Comparison of ENCODE assay signal across 18 cellular contexts in the genomic region with DNA sequence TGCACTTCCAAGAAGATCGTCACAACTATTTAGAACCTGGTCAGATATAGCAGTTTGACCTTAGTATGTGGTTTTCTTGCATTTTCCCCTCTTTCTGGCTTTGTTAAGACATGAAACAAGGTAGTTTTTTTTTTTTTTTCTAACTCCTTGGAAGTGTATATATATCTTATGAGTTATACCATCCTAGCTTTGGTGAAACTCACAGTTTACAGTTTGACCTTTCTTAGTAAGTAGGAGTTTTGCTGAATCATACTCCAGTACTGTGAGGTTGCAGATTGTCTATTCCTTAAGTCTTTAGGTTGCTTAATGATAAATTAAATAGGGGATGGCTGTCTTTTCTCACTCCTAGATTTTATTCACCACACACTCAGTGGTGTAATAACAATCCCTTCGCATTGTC.
DNase-seq lines count a peak whose midpoint lies in the region; ATAC-seq, FAIRE-seq and TF ChIP-seq lines count a peak whose summit lies in the region.
"Had no signal": no experiment of that assay in that cellular context is flagged by ENCODE, and none has a peak within 500 bp of the region (broad histone marks: within the 10 kb centered on the region; RNA-seq: fewer than 3 reads in every experiment).

No MANE protein-coding gene starts in this region.

- H3K4me1 Mint-ChIP-seq in astrocyte (ENCODE audit: low read depth, unreplicated experiment), result peaks cover 8% of the 10 kb centered on the region

- H3K9me3 Mint-ChIP-seq in astrocyte (ENCODE audit: unreplicated experiment), result no peaks in the 10 kb centered on the region
- H3K9me3 Mint-ChIP-seq: type B pancreatic cell had no signal

- FAIRE-seq in astrocyte (lab: Jason Lieb, UNC), result no peak
- FAIRE-seq: A204.1 had no signal

- intact Hi-C loops in Right ventricle myocardium superior (cut with DNase I) (no loop called here), cardiac septum (cut with DNase I) (no loop called here)

- H2AFZ ChIP-seq in astrocyte (ENCODE audit: low read depth, low read length), result no peak overlapping the region
- no peak overlapping the region for H2AFZ ChIP-seq in Karpas-422 (ENCODE audit: low read length)

- H3K4me3 Mint-ChIP-seq in astrocyte (ENCODE audit: unreplicated experiment), result no peak overlapping the region
- H3K4me3 Mint-ChIP-seq: type B pancreatic cell had no signal

- H3K4me1 ChIP-seq in astrocyte (ENCODE audit: insufficient read depth, low read length) (no peaks in the 10 kb centered on the region), Karpas-422 (ENCODE audit: low read length) (no peaks in the 10 kb centered on the region)

- DNase-seq in Right ventricle myocardium superior, result no peak
- no peak for DNase-seq in cardiac septum (ENCODE audit: low spot score)
- peak; percentile 63 for DNase-seq in astrocyte (ENCODE audit: low read depth)
- peak; percentile 34 to 52 for DNase-seq in foreskin fibroblast
- DNase-seq in coronary artery (ENCODE audit: low spot score), result no peak
- DNase-seq in COLO668 (lab: John Stamatoyannopoulos, UW; ENCODE audit: unreplicated experiment), result no peak
- no peak for DNase-seq in Karpas-422
- DNase-seq: activated CD4-positive, alpha-beta T cell treated with anti-CD3 and anti-CD28 coated beads for 48 hours; activated naive CD4-positive, alpha-beta T cell; hypothalamus; MM.1S; mucosa of descending colon; NCI-H1930; NCI-H510A had no signal

- H3K27me3 ChIP-seq in astrocyte (ENCODE audit: insufficient read depth, low read length) (no peaks in the 10 kb centered on the region), Karpas-422 (ENCODE audit: low read length) (no peaks in the 10 kb centered on the region)

- no peaks in the 10 kb centered on the region for H3K36me3 ChIP-seq in astrocyte (ENCODE audit: insufficient read depth, low read length)
- no peaks in the 10 kb centered on the region for H3K36me3 ChIP-seq in Karpas-422 (ENCODE audit: insufficient read depth, low read length)

- H3K9me2 ChIP-seq in Karpas-422 (replicated peaks; ENCODE audit: insufficient read depth, low read length), result no peaks in the 10 kb centered on the region

- H3K36me3 Mint-ChIP-seq in astrocyte (ENCODE audit: low read depth, unreplicated experiment), result no peaks in the 10 kb centered on the region
- H3K36me3 Mint-ChIP-seq: type B pancreatic cell had no signal

- TF ChIP-seq CTCF in astrocyte (IDR thresholded peaks at IDR 0.05; ENCODE audit: insufficient read depth, low read depth, low read length) (no peak), foreskin fibroblast (IDR thresholded peaks at IDR 0.05; ENCODE audit: low read depth, low read length) (no peak), coronary artery (IDR thresholded peaks at IDR 0.05) (no peak)

- H3K4me3 ChIP-seq in astrocyte (ENCODE audit: insufficient read depth, low read depth, low read length) (no peak overlapping the region), foreskin fibroblast (ENCODE audit: low read depth in 1 of 2, low read length in 2 of 2) (no peak overlapping the region), coronary artery (no peak overlapping the region), Karpas-422 (ENCODE audit: low read length) (no peak overlapping the region)
- H3K4me3 ChIP-seq: mucosa of descending colon had no signal

- H3K4me2 ChIP-seq in astrocyte (ENCODE audit: low read length) (no peak overlapping the region), Karpas-422 (ENCODE audit: low read depth, low read length, poor library complexity, severe bottlenecking) (no peak overlapping the region)

- H3K9me3 ChIP-seq in astrocyte (ENCODE audit: insufficient read depth, low read depth, low read length) (no peaks in the 10 kb centered on the region), Karpas-422 (ENCODE audit: low read length) (peaks cover 19% of the 10 kb centered on the region)
- H3K9me3 ChIP-seq: mucosa of descending colon had no signal

- H3K27me3 Mint-ChIP-seq in astrocyte (ENCODE audit: low read depth, unreplicated experiment), result no peaks in the 10 kb centered on the region
- H3K27me3 Mint-ChIP-seq: type B pancreatic cell had no signal

- H3K9ac ChIP-seq in astrocyte (ENCODE audit: low read length) (no peak overlapping the region), Karpas-422 (ENCODE audit: low read length) (no peak overlapping the region)

- H3K27ac ChIP-seq in astrocyte (ENCODE audit: low read depth, low read length) (no peak overlapping the region), coronary artery (no peak overlapping the region), Karpas-422 (ENCODE audit: low read length) (no peak overlapping the region)

- ATAC-seq in Right ventricle myocardium superior (ENCODE audit: poor library complexity), result peak; percentile 27
- ATAC-seq in HG03571 (IDR thresholded peaks at IDR 0.05; ENCODE audit: unreplicated experiment), result no peak
- ATAC-seq: esophagus mucosa, mucosa of descending colon had no signal

- H4K20me1 ChIP-seq in astrocyte (ENCODE audit: insufficient read depth, low read length) (no peaks in the 10 kb centered on the region), Karpas-422 (ENCODE audit: insufficient read depth, low read depth, low read length) (no peaks in the 10 kb centered on the region)

- peak overlapping the region; percentile 41 for H3K27ac Mint-ChIP-seq in astrocyte (ENCODE audit: unreplicated experiment)
- H3K27ac Mint-ChIP-seq: type B pancreatic cell had no signal

- H3K79me2 ChIP-seq in astrocyte (ENCODE audit: insufficient read depth, low read length), result no peaks in the 10 kb centered on the region
- no peaks in the 10 kb centered on the region for H3K79me2 ChIP-seq in Karpas-422 (ENCODE audit: low read length)

Comparison
In these comparisons a context has a peak if more than half of its experiments do, and no peak if none do; other contexts are left out.
1. DNase-seq: peak in astrocyte (single experiment) and foreskin fibroblast (2 of 2); none in Right ventricle myocardium superior (single experiment), cardiac septum (single experiment), coronary artery (single experiment), COLO668 (single experiment) and Karpas-422 (single experiment).